In genomic region chr12:24421759-24422158, GRCh38 we compare ENCODE assay signal across 32 cellular contexts.
"Had no signal": no experiment of that assay in that cellular context is flagged by ENCODE, and none has a peak within 500 bp of the region (broad histone marks: within the 10 kb centered on the region; RNA-seq: fewer than 3 reads in every experiment).

No MANE protein-coding gene starts in this region.

- FAIRE-seq: colon, TTC549 had no signal

- H3K4me3 ChIP-seq: adrenal gland, body of pancreas, esophagus muscularis mucosa, gastrocnemius medialis, heart left ventricle had no signal

- DNase-seq: activated CD4-positive, alpha-beta memory T cell treated with anti-CD3 and anti-CD28 coated beads for 36 hours; activated CD4-positive, alpha-beta T cell treated with anti-CD3 and anti-CD28 coated beads for 36 hours; activated CD4-positive, alpha-beta T cell treated with anti-CD3 and anti-CD28 coated beads, Interleukin-2, amount 10 ng/mL, durations not matched to agents 24 days and 14 days; activated CD4-positive, CD25-positive, alpha-beta regulatory T cell; activated CD4-positive, CD25-positive, alpha-beta regulatory T cell treated with anti-CD3 and anti-CD28 coated beads, Interleukin-2, amount 50 U/mL, for 72 hours; activated CD8-positive, alpha-beta memory T cell treated with anti-CD3 and anti-CD28 coated beads, Interleukin-2, amount 10 ng/mL, durations not matched to agents 7 days and 5 days; activated CD8-positive, alpha-beta memory T cell treated with anti-CD3 and anti-CD28 coated beads, Interleukin-2, amount 50 U/mL, for 4 hours; activated CD8-positive, alpha-beta T cell treated with anti-CD3 and anti-CD28 coated beads, Interleukin-2, amount 10 ng/mL, durations not matched to agents 7 days and 5 days; activated effector memory CD4-positive, alpha-beta T cell treated with anti-CD3 and anti-CD28 coated beads, Interleukin-2, amount 50 U/mL, for 16 hours; activated naive CD4-positive, alpha-beta T cell treated with anti-CD3 and anti-CD28 coated beads for 36 hours; activated naive CD8-positive, alpha-beta T cell treated with anti-CD3 and anti-CD28 coated beads for 36 hours; activated naive CD8-positive, alpha-beta T cell treated with anti-CD3 and anti-CD28 coated beads, Interleukin-2, amount 50 U/mL, for 24 hours; activated T-cell treated with anti-CD3 and anti-CD28 coated beads, Interleukin-2, amount 50 U/mL, for 1 hour; activated T-cell treated with anti-CD3 and anti-CD28 coated beads, Interleukin-2, amount 50 U/mL, for 48 hours; adrenal gland; amygdala; aorta; body of pancreas; caudate nucleus; cortex of kidney; dermis blood vessel endothelial cell; effector CD4-positive, alpha-beta T cell; effector memory CD8-positive, alpha-beta T cell; erythroblast; foreskin keratinocyte; gastrocnemius medialis; glutamatergic neuron; heart left ventricle; T-helper 2 cell had no signal

- H3K27ac ChIP-seq: adrenal gland, body of pancreas, esophagus muscularis mucosa, foreskin keratinocyte, gastrocnemius medialis, heart left ventricle had no signal

- H3K4me1 ChIP-seq: adrenal gland, body of pancreas, esophagus muscularis mucosa, foreskin keratinocyte, gastrocnemius medialis, heart left ventricle had no signal

- H3K27me3 ChIP-seq: adrenal gland, body of pancreas, esophagus muscularis mucosa, foreskin keratinocyte, gastrocnemius medialis, heart left ventricle had no signal

- ATAC-seq: activated CD4-positive, alpha-beta T cell treated with anti-CD3 and anti-CD28 coated beads for 36 hours; activated CD8-positive, alpha-beta memory T cell treated with anti-CD3 and anti-CD28 coated beads, Interleukin-2, amount 10 ng/mL, durations not matched to agents 7 days and 5 days; activated CD8-positive, alpha-beta T cell treated with anti-CD3 and anti-CD28 coated beads, Interleukin-2, amount 10 ng/mL, durations not matched to agents 7 days and 5 days; activated naive CD8-positive, alpha-beta T cell treated with anti-CD3 and anti-CD28 coated beads, Interleukin-2, amount 50 U/mL, for 24 hours; body of pancreas; effector memory CD8-positive, alpha-beta T cell; foreskin keratinocyte; gastrocnemius medialis; heart left ventricle had no signal

- H3K36me3 ChIP-seq: adrenal gland, esophagus muscularis mucosa, gastrocnemius medialis, heart left ventricle had no signal

- H3K9me3 ChIP-seq: adrenal gland, body of pancreas, gastrocnemius medialis had no signal
